Comparison of ENCODE assay signal across 1 cellular context in the genomic region with DNA sequence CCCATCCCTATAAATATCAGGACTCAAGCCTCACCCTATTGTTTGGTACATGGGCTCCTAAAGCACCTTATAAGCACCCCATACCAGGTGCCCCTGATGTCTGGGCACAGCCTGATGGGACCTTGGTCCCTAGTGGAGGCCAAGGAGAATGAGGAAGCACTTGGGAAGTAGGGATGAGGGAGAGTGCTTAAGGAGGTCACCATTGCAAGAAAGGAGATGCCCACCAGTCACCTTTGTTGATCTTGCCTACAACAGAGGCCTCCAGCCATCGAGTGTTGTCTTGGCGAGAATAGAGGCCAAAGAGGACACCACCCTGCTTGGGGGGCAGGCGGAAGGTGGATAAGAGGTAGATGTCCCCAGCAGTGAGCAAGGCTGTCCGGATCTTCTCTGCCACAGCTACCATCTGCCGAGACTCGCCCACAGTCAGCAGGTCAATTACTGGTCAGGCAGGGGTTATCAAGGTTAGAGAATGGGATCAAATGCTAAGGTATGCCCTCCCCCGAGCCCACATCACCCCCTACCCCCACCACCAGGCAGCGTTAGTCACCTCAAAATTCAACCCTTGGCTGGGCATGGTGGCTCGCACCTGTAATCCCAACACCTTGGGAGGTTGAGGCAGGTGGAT.
TF ChIP-seq lines count a peak whose summit lies in the region.

No MANE protein-coding gene starts in this region.

TF ChIP-seq in IMR-90, 13 proteins besides CTCF, POLR2A, EP300 and RAD21:
- TF ChIP-seq CHD1 (IDR thresholded peaks at IDR 0.05; ENCODE audit: low read depth, low read length) (no peak), ELK1 (IDR thresholded peaks at IDR 0.05; ENCODE audit: borderline replicate concordance, low read depth, low read length) (no peak), USF2 (IDR thresholded peaks at IDR 0.05; ENCODE audit: low read depth, low read length) (no peak), CEBPB (IDR thresholded peaks at IDR 0.05; ENCODE audit: low read depth, low read length) (no peak), BHLHE40 (IDR thresholded peaks at IDR 0.05; ENCODE audit: low read depth, low read length) (no peak), SMC3 (IDR thresholded peaks at IDR 0.05; ENCODE audit: low read depth, low read length) (no peak), MAZ (IDR thresholded peaks at IDR 0.05; ENCODE audit: borderline replicate concordance, low read depth, low read length) (no peak), NFE2L2 (IDR thresholded peaks at IDR 0.05; ENCODE audit: low read depth, low read length) (no peak), RFX5 (IDR thresholded peaks at IDR 0.05; ENCODE audit: low read depth, low read length) (no peak), MAFK (IDR thresholded peaks at IDR 0.05; ENCODE audit: low read depth, low read length) (no peak), RCOR1 (IDR thresholded peaks at IDR 0.05; ENCODE audit: insufficient replicate concordance, low read length) (no peak), FOS (IDR thresholded peaks at IDR 0.05; ENCODE audit: low read depth, low read length) (no peak), MXI1 (IDR thresholded peaks at IDR 0.05; ENCODE audit: borderline replicate concordance, low read depth, low read length) (no peak)
TF ChIP-seq in IMR-90: peak in this region for 0.
